In genomic region chr7:2034291-2035201, GRCh38 we compare ENCODE assay signal across 21 cellular contexts.
DNase-seq lines count a peak whose midpoint lies in the region; ATAC-seq and TF ChIP-seq lines count a peak whose summit lies in the region.
"Had no signal": no experiment of that assay in that cellular context is flagged by ENCODE, and none has a peak within 500 bp of the region (broad histone marks: within the 10 kb centered on the region; RNA-seq: fewer than 3 reads in every experiment).

No MANE protein-coding gene starts in this region.

- H3K4ac ChIP-seq in trophoblast cell (ENCODE audit: low read depth, low read length): no peak overlapping the region

- no peak overlapping the region for H3K27ac ChIP-seq in trophoblast cell (ENCODE audit: low read depth, low read length)
- no peak overlapping the region for H3K27ac ChIP-seq in uterus
- H3K27ac ChIP-seq: ascending aorta, hepatocyte, KMS-11, ovary, SJCRH30 had no signal

- TF ChIP-seq POLR2A in uterus (IDR thresholded peaks at IDR 0.05): no peak

- no peak for TF ChIP-seq CTCF in CD14-positive monocyte (IDR thresholded peaks at IDR 0.05)
- no peak for TF ChIP-seq CTCF in uterus (IDR thresholded peaks at IDR 0.05)

- H4K91ac ChIP-seq in trophoblast cell (ENCODE audit: low read depth, low read length): peak overlapping the region; percentile 27

- DNase-seq in CD14-positive monocyte (ENCODE audit: low spot score) (peak; percentile 37), H7 (peak; percentile 27), left ventricle myocardium superior (peak; percentile 15), trophoblast cell (no peak), uterus (no peak), COR-L47 (lab: John Stamatoyannopoulos, UW) (no peak)
- DNase-seq in activated CD4-positive, alpha-beta memory T cell treated with anti-CD3 and anti-CD28 coated beads, Interleukin-2, amount 10 ng/mL, durations not matched to agents 7 days and 5 days: no peak
- DNase-seq in activated CD8-positive, alpha-beta memory T cell treated with anti-CD3 and anti-CD28 coated beads, Interleukin-2, amount 10 ng/mL, durations not matched to agents 7 days and 5 days: no peak
- DNase-seq: activated B cell treated with CpG ODN at 0.5 μM for 24 hours; activated CD8-positive, alpha-beta memory T cell treated with anti-CD3 and anti-CD28 coated beads for 24 hours; AML-193; NCI-H1105; NCI-H69; OCI-M1; SJCRH30; stimulated activated CD4-positive, alpha-beta T cell treated with anti-CD3 and anti-CD28 coated beads, Interleukin-2, amount 100 ng/mL, for 48 hours; substantia nigra had no signal

- H3K27ac Mint-ChIP-seq in CD14-positive monocyte: peak overlapping the region in 1 of 7 donors; percentile 25
- H3K27ac Mint-ChIP-seq in activated CD4-positive, alpha-beta memory T cell treated with anti-CD3 and anti-CD28 coated beads, Interleukin-2, amount 10 ng/mL, durations not matched to agents 7 days and 5 days: no peak overlapping the region
- H3K27ac Mint-ChIP-seq in activated CD8-positive, alpha-beta memory T cell treated with anti-CD3 and anti-CD28 coated beads, Interleukin-2, amount 10 ng/mL, durations not matched to agents 7 days and 5 days: no peak overlapping the region
- H3K27ac Mint-ChIP-seq: activated B cell treated with CpG ODN at 0.5 μM for 24 hours had no signal

- intact Hi-C loops in CD14-positive monocyte (cut with micrococcal nuclease): no loop called here
- intact Hi-C loops in left ventricle myocardium superior (cut with micrococcal nuclease): no loop called here
- intact Hi-C loops in uterus (cut with DNase I; ENCODE audit: low total_unique reads): no loop called here

- no peak overlapping the region for H2AFZ ChIP-seq in trophoblast cell (ENCODE audit: insufficient read depth, low read length, poor library complexity)
- H2AFZ ChIP-seq: hepatocyte had no signal

- H3K18ac ChIP-seq in trophoblast cell (ENCODE audit: low read length): no peak overlapping the region

- H3K4me1 ChIP-seq in trophoblast cell (ENCODE audit: control insufficient read depth in 1 of 2, insufficient read depth in 2 of 2, low read length in 2 of 2): peaks cover 0 to 4% of the 10 kb centered on the region in 2 experiments
- H3K4me1 ChIP-seq in uterus: no peaks in the 10 kb centered on the region
- H3K4me1 ChIP-seq: ascending aorta had no signal

- H3K4me3 ChIP-seq in H7 (ENCODE audit: insufficient read depth, low read depth, low read length) (no peak overlapping the region), trophoblast cell (ENCODE audit: low read depth, low read length) (no peak overlapping the region), uterus (no peak overlapping the region)
- H3K4me3 ChIP-seq: ascending aorta, hepatocyte, ovary, SJCRH30 had no signal

- H3K9ac ChIP-seq in trophoblast cell (ENCODE audit: low read length): no peak overlapping the region
- H3K9ac ChIP-seq: KMS-11 had no signal

- H2BK12ac ChIP-seq in trophoblast cell (ENCODE audit: low read length): no peak overlapping the region

- no peak overlapping the region for H2BK120ac ChIP-seq in trophoblast cell (ENCODE audit: insufficient read depth, low read length, poor library complexity)

- H3K79me1 ChIP-seq in trophoblast cell (ENCODE audit: low read length): no peaks in the 10 kb centered on the region

- peaks cover 4 to 12% (median 7%) of the 10 kb centered on the region in 7 donors for H3K9me3 Mint-ChIP-seq in CD14-positive monocyte
- H3K9me3 Mint-ChIP-seq in activated CD4-positive, alpha-beta memory T cell treated with anti-CD3 and anti-CD28 coated beads, Interleukin-2, amount 10 ng/mL, durations not matched to agents 7 days and 5 days: peaks cover 2% of the 10 kb centered on the region
- H3K9me3 Mint-ChIP-seq in activated CD8-positive, alpha-beta memory T cell treated with anti-CD3 and anti-CD28 coated beads, Interleukin-2, amount 10 ng/mL, durations not matched to agents 7 days and 5 days (ENCODE audit: low read depth): peaks cover 3% of the 10 kb centered on the region
- H3K9me3 Mint-ChIP-seq: activated B cell treated with CpG ODN at 0.5 μM for 24 hours had no signal

- no peak overlapping the region for H3K4me3 Mint-ChIP-seq in CD14-positive monocyte
- H3K4me3 Mint-ChIP-seq in activated CD4-positive, alpha-beta memory T cell treated with anti-CD3 and anti-CD28 coated beads, Interleukin-2, amount 10 ng/mL, durations not matched to agents 7 days and 5 days: no peak overlapping the region
- H3K4me3 Mint-ChIP-seq in activated CD8-positive, alpha-beta memory T cell treated with anti-CD3 and anti-CD28 coated beads, Interleukin-2, amount 10 ng/mL, durations not matched to agents 7 days and 5 days: no peak overlapping the region
- H3K4me3 Mint-ChIP-seq: activated B cell treated with CpG ODN at 0.5 μM for 24 hours had no signal

- H3K14ac ChIP-seq in trophoblast cell (ENCODE audit: low read length): no peak overlapping the region

- H4K8ac ChIP-seq in trophoblast cell (ENCODE audit: low read depth, low read length): no peak overlapping the region

- no peak overlapping the region for H3K4me2 ChIP-seq in trophoblast cell (ENCODE audit: low read length)
- H3K4me2 ChIP-seq: hepatocyte, KMS-11 had no signal

- WGBS in trophoblast cell (ENCODE audit: extremely low coverage, insufficient coverage, insufficient read length): no CpG with 5 or more reads among the region's 20 CpGs

- no peak overlapping the region for H2BK5ac ChIP-seq in trophoblast cell (ENCODE audit: low read depth, low read length, poor library complexity)

- no peak for ATAC-seq in left ventricle myocardium superior
- ATAC-seq in activated CD8-positive, alpha-beta memory T cell treated with anti-CD3 and anti-CD28 coated beads, Interleukin-2, amount 10 ng/mL, durations not matched to agents 7 days and 5 days: no peak

- POLR2A ChIA-PET in activated CD4-positive, alpha-beta memory T cell treated with anti-CD3 and anti-CD28 coated beads, Interleukin-2, amount 10 ng/mL, durations not matched to agents 7 days and 5 days (lab: Charles Lee): no interaction called here

- no peak overlapping the region for H4K12ac ChIP-seq in trophoblast cell (ENCODE audit: low read depth, low read length)

- H3K9me3 ChIP-seq in trophoblast cell (ENCODE audit: insufficient read depth, low read depth, low read length) (peaks cover 5% of the 10 kb centered on the region), uterus (no peaks in the 10 kb centered on the region)
- H3K9me3 ChIP-seq: ascending aorta, ovary, SJCRH30 had no signal

- H3K27me3 Mint-ChIP-seq in CD14-positive monocyte (ENCODE audit: low read depth in 3 of 3): peaks cover 0 to 4% (median 4%) of the 10 kb centered on the region in 3 donors
- H3K27me3 Mint-ChIP-seq in activated CD4-positive, alpha-beta memory T cell treated with anti-CD3 and anti-CD28 coated beads, Interleukin-2, amount 10 ng/mL, durations not matched to agents 7 days and 5 days: no peaks in the 10 kb centered on the region
- peaks cover 12% of the 10 kb centered on the region for H3K27me3 Mint-ChIP-seq in activated CD8-positive, alpha-beta memory T cell treated with anti-CD3 and anti-CD28 coated beads, Interleukin-2, amount 10 ng/mL, durations not matched to agents 7 days and 5 days
- H3K27me3 Mint-ChIP-seq: activated B cell treated with CpG ODN at 0.5 μM for 24 hours had no signal

- H3K79me2 ChIP-seq in trophoblast cell (ENCODE audit: control insufficient read depth, insufficient read depth, low read length, poor library complexity): no peaks in the 10 kb centered on the region
- H3K79me2 ChIP-seq: hepatocyte had no signal

- H3K27me3 ChIP-seq in H7 (ENCODE audit: control insufficient read depth, insufficient read depth, low read length) (no peaks in the 10 kb centered on the region), trophoblast cell (ENCODE audit: insufficient read depth, low read length) (no peaks in the 10 kb centered on the region), uterus (no peaks in the 10 kb centered on the region)
- H3K27me3 ChIP-seq: ascending aorta, hepatocyte, ovary, SJCRH30 had no signal

- peaks cover 31% of the 10 kb centered on the region for H3K4me1 Mint-ChIP-seq in CD14-positive monocyte
- peaks cover 33% of the 10 kb centered on the region for H3K4me1 Mint-ChIP-seq in activated CD4-positive, alpha-beta memory T cell treated with anti-CD3 and anti-CD28 coated beads, Interleukin-2, amount 10 ng/mL, durations not matched to agents 7 days and 5 days
- H3K4me1 Mint-ChIP-seq in activated CD8-positive, alpha-beta memory T cell treated with anti-CD3 and anti-CD28 coated beads, Interleukin-2, amount 10 ng/mL, durations not matched to agents 7 days and 5 days: peaks cover 41% of the 10 kb centered on the region

- no peak overlapping the region for H3K23ac ChIP-seq in trophoblast cell (ENCODE audit: low read length)

- no peaks in the 10 kb centered on the region for H3K36me3 ChIP-seq in H7 (replicated peaks; ENCODE audit: control insufficient read depth, insufficient read depth, low read length)
- no peaks in the 10 kb centered on the region for H3K36me3 ChIP-seq in trophoblast cell (ENCODE audit: control insufficient read depth in 1 of 2, insufficient read depth in 2 of 2, low read length in 2 of 2)
- no peaks in the 10 kb centered on the region for H3K36me3 ChIP-seq in uterus
- H3K36me3 ChIP-seq: ascending aorta, ovary, SJCRH30 had no signal

- peaks cover 12 to 17% of the 10 kb centered on the region in 2 donors for H3K36me3 Mint-ChIP-seq in CD14-positive monocyte
- H3K36me3 Mint-ChIP-seq in activated CD4-positive, alpha-beta memory T cell treated with anti-CD3 and anti-CD28 coated beads, Interleukin-2, amount 10 ng/mL, durations not matched to agents 7 days and 5 days (ENCODE audit: low read depth): peaks cover 10% of the 10 kb centered on the region
- H3K36me3 Mint-ChIP-seq in activated CD8-positive, alpha-beta memory T cell treated with anti-CD3 and anti-CD28 coated beads, Interleukin-2, amount 10 ng/mL, durations not matched to agents 7 days and 5 days: peaks cover 5% of the 10 kb centered on the region

- CTCF ChIA-PET in activated CD4-positive, alpha-beta memory T cell treated with anti-CD3 and anti-CD28 coated beads, Interleukin-2, amount 10 ng/mL, durations not matched to agents 7 days and 5 days (lab: Charles Lee): no interaction called here
- CTCF ChIA-PET in activated CD8-positive, alpha-beta memory T cell treated with anti-CD3 and anti-CD28 coated beads, Interleukin-2, amount 10 ng/mL, durations not matched to agents 7 days and 5 days (lab: Charles Lee): no interaction called here

- H2AK5ac ChIP-seq in trophoblast cell (ENCODE audit: low read length): no peak overlapping the region

Comparison
In these comparisons a context has a peak if more than half of its experiments do, and no peak if none do; other contexts are left out.
1. DNase-seq: peak in CD14-positive monocyte (single experiment), H7 (single experiment) and left ventricle myocardium superior (single experiment); none in trophoblast cell (0 of 2), activated CD4-positive, alpha-beta memory T cell treated with anti-CD3 and anti-CD28 coated beads, Interleukin-2, amount 10 ng/mL, durations not matched to agents 7 days and 5 days (single experiment), uterus (0 of 2), activated CD8-positive, alpha-beta memory T cell treated with anti-CD3 and anti-CD28 coated beads, Interleukin-2, amount 10 ng/mL, durations not matched to agents 7 days and 5 days (single experiment) and COR-L47 (single experiment).